ENCODE assay signal across 31 cellular contexts in the genomic region with DNA sequence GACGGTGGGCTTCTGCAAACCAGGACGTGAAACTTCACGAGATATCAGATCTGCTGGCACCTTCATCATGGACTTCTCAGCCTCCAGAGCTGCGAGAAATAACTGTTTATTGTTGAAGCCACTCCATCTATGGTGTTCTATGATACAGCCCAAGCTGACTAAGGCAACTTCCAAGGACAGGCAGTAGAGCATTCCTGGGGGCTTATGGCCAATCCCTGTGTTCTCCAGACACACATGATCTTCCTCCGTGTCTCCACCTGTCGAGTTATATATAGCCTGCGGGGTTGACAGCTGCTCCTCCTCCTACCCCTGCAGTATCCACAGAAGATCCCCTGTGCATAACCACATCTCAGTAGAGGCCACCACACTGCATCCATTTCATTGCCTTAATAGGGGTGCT. TPM values are rescaled to one million over a fixed set of nuclear protein-coding genes. Genes with fewer than 3 reads are reported as not detected.
DNase-seq lines count a peak whose midpoint lies in the region; ATAC-seq, FAIRE-seq and TF ChIP-seq lines count a peak whose summit lies in the region.
"Had no signal": no experiment of that assay in that cellular context is flagged by ENCODE, and none has a peak within 500 bp of the region (broad histone marks: within the 10 kb centered on the region; RNA-seq: fewer than 3 reads in every experiment).

No MANE protein-coding gene starts in this region.

- H2AFZ ChIP-seq in GM23338 = no peak overlapping the region
- H2AFZ ChIP-seq: parathyroid adenoma, PC-9 had no signal

- TF ChIP-seq CTCF in bronchial epithelial cell (IDR thresholded peaks at IDR 0.05; ENCODE audit: insufficient read depth, low read length, severe bottlenecking) = no peak
- TF ChIP-seq CTCF in GM23338 (conservative IDR thresholded peaks at IDR 0.05; ENCODE audit: low read depth in 2 of 2) = no peak

- H3K27ac Mint-ChIP-seq in GM23338 = no peak overlapping the region
- H3K27ac Mint-ChIP-seq: activated CD8-positive, alpha-beta T cell treated with anti-CD3 and anti-CD28 coated beads, Interleukin-2, amount 10 ng/mL, durations not matched to agents 7 days and 5 days; activated T-helper 2 cell treated with anti-CD3 and anti-CD28 coated beads, Interferon-gamma antibody, Interleukin-2, Interleukin-4, amounts not matched to agents 10 μg/mL and 5 μg/mL and 100 μg/mL, durations not matched to agents 14 hours and 24 hours and 36 hours; CD4-positive, alpha-beta T cell; stimulated activated naive CD8-positive, alpha-beta T cell treated with anti-CD3 and anti-CD28 coated beads, Interleukin-15, Interleukin-2, amounts not matched to agents 100 ng/mL and 50 ng/mL, for 24 hours; T-helper 2 cell treated with Interferon-gamma antibody and Interleukin-4, amounts not matched to agents 5 μg/mL and 100 μg/mL, for 36 hours had no signal

- no peak overlapping the region for H3K4me2 ChIP-seq in GM23338
- H3K4me2 ChIP-seq: PC-9 had no signal

- H3K36me3 Mint-ChIP-seq in GM23338 (ENCODE audit: low read depth) = no peaks in the 10 kb centered on the region

- DNase-seq in LHCN-M2 (ENCODE audit: low read depth) (peak; percentile 89), NCI-H526 treated with DMSO at 0.1 percent for 48 hours (lab: John Stamatoyannopoulos, UW) (peak; percentile 88), bronchial epithelial cell (ENCODE audit: low read depth) (no peak), retina (peak; percentile 15), GM23338 (ENCODE audit: low spot score) (no peak)
- no peak for DNase-seq in activated CD4-positive, CD25-positive, alpha-beta regulatory T cell (lab: John Stamatoyannopoulos, UW)
- DNase-seq: activated CD4-positive, alpha-beta T cell treated with anti-CD3 and anti-CD28 coated beads for 4 hours; activated CD8-positive, alpha-beta T cell treated with anti-CD3 and anti-CD28 coated beads, Interleukin-2, amount 10 ng/mL, durations not matched to agents 7 days and 5 days; activated naive CD4-positive, alpha-beta T cell treated with anti-CD3 and anti-CD28 coated beads, Interleukin-2, amount 50 U/mL, for 16 hours; CD4-positive, alpha-beta T cell; DMS153; hippocampal formation; NCI-H2107; NCI-H510A; PC-9; SHP77 treated with DMSO at 0.1 percent for 48 hours; stimulated activated CD8-positive, alpha-beta memory T cell treated with anti-CD3 and anti-CD28 coated beads, Interleukin-4, amount 100 ng/mL, for 48 hours; testis had no signal

- H3K4me1 ChIP-seq in GM23338 (ENCODE audit: insufficient read depth) = peaks cover 29% of the 10 kb centered on the region
- H3K4me1 ChIP-seq: parathyroid adenoma, testis had no signal

- no peak overlapping the region; the same call in 2 of the 3 replicates for H3K4me3 Mint-ChIP-seq in GM23338
- H3K4me3 Mint-ChIP-seq: activated CD8-positive, alpha-beta T cell treated with anti-CD3 and anti-CD28 coated beads, Interleukin-2, amount 10 ng/mL, durations not matched to agents 7 days and 5 days; CD4-positive, alpha-beta T cell; stimulated activated naive CD8-positive, alpha-beta T cell treated with anti-CD3 and anti-CD28 coated beads, Interleukin-15, Interleukin-2, amounts not matched to agents 100 ng/mL and 50 ng/mL, for 24 hours; T-helper 2 cell treated with Interferon-gamma antibody and Interleukin-4, amounts not matched to agents 5 μg/mL and 100 μg/mL, for 36 hours had no signal

- H3K27me3 Mint-ChIP-seq in GM23338 (ENCODE audit: insufficient read depth, low read depth, poor library complexity) = peaks cover 36% of the 10 kb centered on the region
- H3K27me3 Mint-ChIP-seq: CD4-positive, alpha-beta T cell; stimulated activated naive CD8-positive, alpha-beta T cell treated with anti-CD3 and anti-CD28 coated beads, Interleukin-15, Interleukin-2, amounts not matched to agents 100 ng/mL and 50 ng/mL, for 24 hours had no signal

- H3K27me3 ChIP-seq in bronchial epithelial cell (ENCODE audit: control insufficient read depth, insufficient read depth, low read length) = no peaks in the 10 kb centered on the region
- H3K27me3 ChIP-seq in GM23338 (ENCODE audit: insufficient read depth) = peaks cover 33% of the 10 kb centered on the region; the same call in 1 of the 2 replicates
- H3K27me3 ChIP-seq: spleen, testis had no signal

- H3K36me3 ChIP-seq in bronchial epithelial cell (ENCODE audit: control insufficient read depth, insufficient read depth, low read length) = no peaks in the 10 kb centered on the region
- no peaks in the 10 kb centered on the region for H3K36me3 ChIP-seq in GM23338 (ENCODE audit: insufficient read depth)
- H3K36me3 ChIP-seq: spleen had no signal

- H3K27ac ChIP-seq in GM23338 (ENCODE audit: low read depth) = no peak overlapping the region
- H3K27ac ChIP-seq: parathyroid adenoma, PC-9, spleen, testis had no signal

- no peaks in the 10 kb centered on the region; the same call in 2 of the 3 replicates for H3K9me3 Mint-ChIP-seq in GM23338
- H3K9me3 Mint-ChIP-seq: activated T-helper 2 cell treated with anti-CD3 and anti-CD28 coated beads, Interferon-gamma antibody, Interleukin-2, Interleukin-4, amounts not matched to agents 10 μg/mL and 5 μg/mL and 100 μg/mL, durations not matched to agents 14 hours and 24 hours and 36 hours; CD4-positive, alpha-beta T cell; stimulated activated naive CD8-positive, alpha-beta T cell treated with anti-CD3 and anti-CD28 coated beads, Interleukin-15, Interleukin-2, amounts not matched to agents 100 ng/mL and 50 ng/mL, for 24 hours; T-helper 2 cell treated with Interferon-gamma antibody and Interleukin-4, amounts not matched to agents 5 μg/mL and 100 μg/mL, for 36 hours had no signal

- H3F3A ChIP-seq in GM23338 (replicated peaks; ENCODE audit: low read depth) = no peaks in the 10 kb centered on the region

- H3K4me3 ChIP-seq in bronchial epithelial cell (ENCODE audit: low read depth, low read length) (no peak overlapping the region), GM23338 (no peak overlapping the region)
- H3K4me3 ChIP-seq: PC-9, spleen, testis had no signal

- no peak for ATAC-seq in GM23338
- no peak for ATAC-seq in GM18870 (IDR thresholded peaks at IDR 0.05; ENCODE audit: unreplicated experiment)
- ATAC-seq: activated CD8-positive, alpha-beta T cell treated with anti-CD3 and anti-CD28 coated beads, Interleukin-2, amount 10 ng/mL, durations not matched to agents 7 days and 5 days; HCT116; HepG2 had no signal

- H3K4me1 Mint-ChIP-seq in GM23338 = peaks cover 41% of the 10 kb centered on the region

- H3K9me2 ChIP-seq in GM23338 (ENCODE audit: insufficient read depth) = no peaks in the 10 kb centered on the region

- H3K79me2 ChIP-seq in GM23338 (replicated peaks; ENCODE audit: insufficient read depth) = no peaks in the 10 kb centered on the region
- H3K79me2 ChIP-seq: parathyroid adenoma had no signal

- peak; percentile 43 for FAIRE-seq in bronchial epithelial cell (lab: Jason Lieb, UNC)
- FAIRE-seq: G401.6, HepG2 had no signal

- no peaks in the 10 kb centered on the region for H4K20me1 ChIP-seq in GM23338 (replicated peaks; ENCODE audit: insufficient read depth)

RNA-seq across cellular contexts. Expression of a gene that starts 11.0 kb away (rescaled TPM):
- total RNA-seq in LHCN-M2 (2014; rRNA removed) (not detected in 2 replicates), bronchial epithelial cell (1.3 and 4.6 TPM in 2 replicates)
- not detected for polyA plus RNA-seq in LHCN-M2 (2012)
- total RNA-seq in GM23338 (2014; rRNA removed; shearing (Covaris generic)) = 0.07 TPM in 1 of 2 replicates, not detected in the other
- not detected in 2 replicates for polyA plus RNA-seq in GM23338 (2016; fragmentation: Nextera tagmentation; extraction: Ambion mirVana)
- total RNA-seq: activated CD8-positive, alpha-beta T cell treated with anti-CD3 and anti-CD28 coated beads, Interleukin-2, amount 10 ng/mL, durations not matched to agents 7 days and 5 days; activated T-helper 2 cell treated with anti-CD3 and anti-CD28 coated beads, Interferon-gamma antibody, Interleukin-2, Interleukin-4, amounts not matched to agents 10 μg/mL and 5 μg/mL and 100 μg/mL, durations not matched to agents 14 hours and 24 hours and 36 hours; lung microvascular endothelial cell; mucosa of gallbladder; PC-9; right cardiac atrium had no signal
- polyA plus RNA-seq: HepG2, urinary bladder had no signal

RNA-seq across cellular contexts. Expression of a gene that starts 40.5 kb away (rescaled TPM):
- 0.06 and 0.29 TPM in 2 replicates for total RNA-seq in LHCN-M2 (2014; rRNA removed)
- polyA plus RNA-seq in LHCN-M2 (2012) = 0.06 TPM
- total RNA-seq in bronchial epithelial cell = 13.2 and 15.5 TPM in 2 replicates
- not detected in 2 replicates for total RNA-seq in GM23338 (2014; rRNA removed; shearing (Covaris generic))
- polyA plus RNA-seq in GM23338 (2016; fragmentation: Nextera tagmentation; extraction: Ambion mirVana) = not detected in 2 replicates
- total RNA-seq: activated CD8-positive, alpha-beta T cell treated with anti-CD3 and anti-CD28 coated beads, Interleukin-2, amount 10 ng/mL, durations not matched to agents 7 days and 5 days; activated T-helper 2 cell treated with anti-CD3 and anti-CD28 coated beads, Interferon-gamma antibody, Interleukin-2, Interleukin-4, amounts not matched to agents 10 μg/mL and 5 μg/mL and 100 μg/mL, durations not matched to agents 14 hours and 24 hours and 36 hours; HepG2; lung microvascular endothelial cell had no signal
- polyA plus RNA-seq: HepG2 had no signal

Comparison
In these comparisons a context has a peak if more than half of its experiments do, and no peak if none do; other contexts are left out.
1. DNase-seq: peak in LHCN-M2 (single experiment), NCI-H526 treated with DMSO at 0.1 percent for 48 hours (single experiment) and retina (single experiment); none in bronchial epithelial cell (single experiment), activated CD4-positive, CD25-positive, alpha-beta regulatory T cell (0 of 4) and GM23338 (single experiment).
2. RNA of a gene that starts 40.5 kb away (total RNA-seq): 13.2 to 15.5 TPM in bronchial epithelial cell; 0.06 to 0.29 TPM in LHCN-M2 and not detected in GM23338; every median in the first group is over 10 times any median in the second.